17 cellular contexts compared by ENCODE assay signal in the genomic region with DNA sequence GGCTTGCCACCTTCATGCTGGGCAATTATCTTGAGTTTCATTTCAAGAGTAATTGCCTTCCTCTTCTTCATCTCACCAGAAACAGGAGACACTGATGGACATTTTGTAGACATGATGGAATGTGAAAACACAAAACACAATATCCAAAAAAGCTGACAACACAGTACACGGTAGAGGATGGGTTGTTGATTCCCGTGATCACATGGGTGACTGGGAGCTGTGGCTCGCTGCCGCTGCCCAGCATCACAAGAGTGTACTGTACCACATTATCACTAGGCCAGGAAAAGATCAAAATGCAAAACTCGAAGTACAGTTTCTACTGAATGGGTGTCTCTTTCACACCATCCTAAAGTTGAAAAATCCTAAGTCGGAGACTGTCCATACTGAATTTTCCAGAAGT. TPM values are rescaled to one million over a fixed set of nuclear protein-coding genes. Genes with fewer than 3 reads are reported as not detected.
A peak's percentile ranks its signal among the peaks of the same experiment; 100 is the strongest.
DNase-seq lines count a peak whose midpoint lies in the region; ATAC-seq and TF ChIP-seq lines count a peak whose summit lies in the region.
"Had no signal": no experiment of that assay in that cellular context is flagged by ENCODE, and none has a peak within 500 bp of the region (broad histone marks: within the 10 kb centered on the region; RNA-seq: fewer than 3 reads in every experiment).

No MANE protein-coding gene starts in this region.

- peak overlapping the region; percentile 36 for H3K27ac Mint-ChIP-seq in activated CD8-positive, alpha-beta T cell treated with anti-CD3 and anti-CD28 coated beads for 36 hours
- H3K27ac Mint-ChIP-seq in activated CD8-positive, alpha-beta T cell treated with anti-CD3 and anti-CD28 coated beads, Interleukin-2, amount 10 ng/mL, durations not matched to agents 7 days and 5 days, result no peak overlapping the region
- H3K27ac Mint-ChIP-seq in stimulated activated naive CD8-positive, alpha-beta T cell treated with anti-CD3 and anti-CD28 coated beads, Interleukin-15, Interleukin-2, amounts not matched to agents 100 ng/mL and 50 ng/mL, for 24 hours, result peak overlapping the region; percentile 28
- peak overlapping the region in 1 of 2 donors; percentile 30 for H3K27ac Mint-ChIP-seq in stimulated activated naive CD8-positive, alpha-beta T cell treated with anti-CD3 and anti-CD28 coated beads, Interleukin-15, amount 100 ng/mL, for 72 hours
- H3K27ac Mint-ChIP-seq in activated naive CD8-positive, alpha-beta T cell treated with anti-CD3 and anti-CD28 coated beads for 36 hours, result peak overlapping the region; percentile 42
- no peak overlapping the region for H3K27ac Mint-ChIP-seq in osteocyte (ENCODE audit: unreplicated experiment)

- H3K4me1 Mint-ChIP-seq in activated CD8-positive, alpha-beta T cell treated with anti-CD3 and anti-CD28 coated beads for 36 hours (ENCODE audit: low read depth), result peaks cover 65% of the 10 kb centered on the region
- peaks cover 46% of the 10 kb centered on the region for H3K4me1 Mint-ChIP-seq in activated CD8-positive, alpha-beta T cell treated with anti-CD3 and anti-CD28 coated beads, Interleukin-2, amount 10 ng/mL, durations not matched to agents 7 days and 5 days (ENCODE audit: low read depth)
- peaks cover 86% of the 10 kb centered on the region for H3K4me1 Mint-ChIP-seq in stimulated activated naive CD8-positive, alpha-beta T cell treated with anti-CD3 and anti-CD28 coated beads, Interleukin-15, Interleukin-2, amounts not matched to agents 100 ng/mL and 50 ng/mL, for 24 hours (ENCODE audit: low read depth)
- peaks cover 85% of the 10 kb centered on the region for H3K4me1 Mint-ChIP-seq in stimulated activated naive CD8-positive, alpha-beta T cell treated with anti-CD3 and anti-CD28 coated beads, Interleukin-15, amount 100 ng/mL, for 72 hours
- peaks cover 72% of the 10 kb centered on the region for H3K4me1 Mint-ChIP-seq in activated naive CD8-positive, alpha-beta T cell treated with anti-CD3 and anti-CD28 coated beads for 36 hours
- peaks cover 10% of the 10 kb centered on the region for H3K4me1 Mint-ChIP-seq in osteocyte (ENCODE audit: unreplicated experiment)

- H3K9me3 Mint-ChIP-seq in activated CD8-positive, alpha-beta T cell treated with anti-CD3 and anti-CD28 coated beads for 36 hours, result no peaks in the 10 kb centered on the region
- no peaks in the 10 kb centered on the region for H3K9me3 Mint-ChIP-seq in activated CD8-positive, alpha-beta T cell treated with anti-CD3 and anti-CD28 coated beads, Interleukin-2, amount 10 ng/mL, durations not matched to agents 7 days and 5 days (ENCODE audit: insufficient read depth)
- H3K9me3 Mint-ChIP-seq in stimulated activated naive CD8-positive, alpha-beta T cell treated with anti-CD3 and anti-CD28 coated beads, Interleukin-15, Interleukin-2, amounts not matched to agents 100 ng/mL and 50 ng/mL, for 24 hours, result no peaks in the 10 kb centered on the region
- no peaks in the 10 kb centered on the region for H3K9me3 Mint-ChIP-seq in stimulated activated naive CD8-positive, alpha-beta T cell treated with anti-CD3 and anti-CD28 coated beads, Interleukin-15, amount 100 ng/mL, for 72 hours
- no peaks in the 10 kb centered on the region for H3K9me3 Mint-ChIP-seq in activated naive CD8-positive, alpha-beta T cell treated with anti-CD3 and anti-CD28 coated beads for 36 hours
- H3K9me3 Mint-ChIP-seq in osteocyte (ENCODE audit: unreplicated experiment), result no peaks in the 10 kb centered on the region

- TF ChIP-seq CTCF in activated CD8-positive, alpha-beta T cell treated with anti-CD3 and anti-CD28 coated beads for 36 hours (IDR thresholded peaks at IDR 0.05), result no peak
- no peak for TF ChIP-seq CTCF in osteocyte (IDR thresholded peaks at IDR 0.05)

- intact Hi-C loops in activated CD8-positive, alpha-beta T cell treated with anti-CD3 and anti-CD28 coated beads for 36 hours (cut with micrococcal nuclease), result loop anchor here (5.0 kb wide), 1 partner anchor 32 kb away; no protein-coding TSS in a partner anchor

- H3K27me3 Mint-ChIP-seq in activated CD8-positive, alpha-beta T cell treated with anti-CD3 and anti-CD28 coated beads for 36 hours, result no peaks in the 10 kb centered on the region
- no peaks in the 10 kb centered on the region for H3K27me3 Mint-ChIP-seq in activated CD8-positive, alpha-beta T cell treated with anti-CD3 and anti-CD28 coated beads, Interleukin-2, amount 10 ng/mL, durations not matched to agents 7 days and 5 days (ENCODE audit: low read depth)
- H3K27me3 Mint-ChIP-seq in stimulated activated naive CD8-positive, alpha-beta T cell treated with anti-CD3 and anti-CD28 coated beads, Interleukin-15, Interleukin-2, amounts not matched to agents 100 ng/mL and 50 ng/mL, for 24 hours, result no peaks in the 10 kb centered on the region
- no peaks in the 10 kb centered on the region for H3K27me3 Mint-ChIP-seq in stimulated activated naive CD8-positive, alpha-beta T cell treated with anti-CD3 and anti-CD28 coated beads, Interleukin-15, amount 100 ng/mL, for 72 hours
- H3K27me3 Mint-ChIP-seq in activated naive CD8-positive, alpha-beta T cell treated with anti-CD3 and anti-CD28 coated beads for 36 hours, result no peaks in the 10 kb centered on the region
- H3K27me3 Mint-ChIP-seq in osteocyte (ENCODE audit: unreplicated experiment), result no peaks in the 10 kb centered on the region

- no peak for ATAC-seq in activated CD8-positive, alpha-beta T cell treated with anti-CD3 and anti-CD28 coated beads for 36 hours
- no peak for ATAC-seq in activated CD8-positive, alpha-beta T cell treated with anti-CD3 and anti-CD28 coated beads, Interleukin-2, amount 10 ng/mL, durations not matched to agents 7 days and 5 days
- no peak for ATAC-seq in stimulated activated naive CD8-positive, alpha-beta T cell treated with anti-CD3 and anti-CD28 coated beads, Interleukin-15, amount 100 ng/mL, for 72 hours

- no peak overlapping the region for H3K4me3 Mint-ChIP-seq in activated CD8-positive, alpha-beta T cell treated with anti-CD3 and anti-CD28 coated beads for 36 hours
- H3K4me3 Mint-ChIP-seq in activated CD8-positive, alpha-beta T cell treated with anti-CD3 and anti-CD28 coated beads, Interleukin-2, amount 10 ng/mL, durations not matched to agents 7 days and 5 days, result no peak overlapping the region
- H3K4me3 Mint-ChIP-seq in stimulated activated naive CD8-positive, alpha-beta T cell treated with anti-CD3 and anti-CD28 coated beads, Interleukin-15, Interleukin-2, amounts not matched to agents 100 ng/mL and 50 ng/mL, for 24 hours, result peak overlapping the region; percentile 28
- H3K4me3 Mint-ChIP-seq in stimulated activated naive CD8-positive, alpha-beta T cell treated with anti-CD3 and anti-CD28 coated beads, Interleukin-15, amount 100 ng/mL, for 72 hours, result no peak overlapping the region
- H3K4me3 Mint-ChIP-seq in activated naive CD8-positive, alpha-beta T cell treated with anti-CD3 and anti-CD28 coated beads for 36 hours, result no peak overlapping the region
- H3K4me3 Mint-ChIP-seq in osteocyte (ENCODE audit: unreplicated experiment), result no peak overlapping the region

- CTCF ChIA-PET in activated CD8-positive, alpha-beta T cell treated with anti-CD3 and anti-CD28 coated beads for 36 hours (lab: Charles Lee), result no interaction called here
- CTCF ChIA-PET in activated CD8-positive, alpha-beta T cell treated with anti-CD3 and anti-CD28 coated beads, Interleukin-2, amount 10 ng/mL, durations not matched to agents 7 days and 5 days (lab: Charles Lee), result interaction anchor here (2.1 kb wide), 1 partner anchor 11 kb away, joined by 6 read pairs; no protein-coding TSS in a partner anchor

- H3K36me3 Mint-ChIP-seq in activated CD8-positive, alpha-beta T cell treated with anti-CD3 and anti-CD28 coated beads for 36 hours (ENCODE audit: low read depth), result peaks cover 71% of the 10 kb centered on the region
- H3K36me3 Mint-ChIP-seq in activated CD8-positive, alpha-beta T cell treated with anti-CD3 and anti-CD28 coated beads, Interleukin-2, amount 10 ng/mL, durations not matched to agents 7 days and 5 days (ENCODE audit: low read depth), result peaks cover 63% of the 10 kb centered on the region
- H3K36me3 Mint-ChIP-seq in stimulated activated naive CD8-positive, alpha-beta T cell treated with anti-CD3 and anti-CD28 coated beads, Interleukin-15, Interleukin-2, amounts not matched to agents 100 ng/mL and 50 ng/mL, for 24 hours (ENCODE audit: low read depth), result peaks cover 75% of the 10 kb centered on the region
- H3K36me3 Mint-ChIP-seq in activated naive CD8-positive, alpha-beta T cell treated with anti-CD3 and anti-CD28 coated beads for 36 hours, result peaks cover 66% of the 10 kb centered on the region
- peaks cover 36% of the 10 kb centered on the region for H3K36me3 Mint-ChIP-seq in osteocyte (ENCODE audit: unreplicated experiment)

- no peak for DNase-seq in activated CD8-positive, alpha-beta T cell treated with anti-CD3 and anti-CD28 coated beads for 36 hours
- DNase-seq in activated CD8-positive, alpha-beta T cell treated with anti-CD3 and anti-CD28 coated beads, Interleukin-2, amount 10 ng/mL, durations not matched to agents 7 days and 5 days, result no peak
- DNase-seq in stimulated activated naive CD8-positive, alpha-beta T cell treated with anti-CD3 and anti-CD28 coated beads, Interleukin-15, amount 100 ng/mL, for 72 hours, result no peak
- no peak for DNase-seq in activated naive CD8-positive, alpha-beta T cell treated with anti-CD3 and anti-CD28 coated beads for 36 hours
- DNase-seq in stimulated activated CD8-positive, alpha-beta memory T cell treated with anti-CD3 and anti-CD28 coated beads, Interleukin-4, amount 100 ng/mL, for 48 hours, result no peak
- no peak for DNase-seq in osteocyte (ENCODE audit: extremely low spot score, unreplicated experiment)
- no peak for DNase-seq in kidney tubule cell (ENCODE audit: low spot score)
- DNase-seq: C1 segment of cervical spinal cord, EL, NCI-H1048, NCI-H1436 treated with DMSO at 0.1 percent for 48 hours, NCI-H2029 treated with DMSO at 0.1 percent for 48 hours, NCI-H2171 treated with DMSO at 0.1 percent for 48 hours, NCI-H446 treated with DMSO at 0.1 percent for 48 hours, NCI-H748 treated with DMSO at 0.1 percent for 48 hours, PC-9 had no signal

- POLR2A ChIA-PET in activated CD8-positive, alpha-beta T cell treated with anti-CD3 and anti-CD28 coated beads for 36 hours (lab: Charles Lee), result no interaction called here
- POLR2A ChIA-PET in activated CD8-positive, alpha-beta T cell treated with anti-CD3 and anti-CD28 coated beads, Interleukin-2, amount 10 ng/mL, durations not matched to agents 7 days and 5 days (lab: Charles Lee), result no interaction called here

RNA-seq across cellular contexts. Expression of a gene that starts 7.4 kb away (rescaled TPM):
- total RNA-seq in activated CD8-positive, alpha-beta T cell treated with anti-CD3 and anti-CD28 coated beads for 36 hours, result 10 to 100 TPM; 34.2 to 37.4 TPM
- 10 to 100 TPM; 21.5 to 24.7 TPM for total RNA-seq in activated CD8-positive, alpha-beta T cell treated with anti-CD3 and anti-CD28 coated beads, Interleukin-2, amount 10 ng/mL, durations not matched to agents 7 days and 5 days
- 10 to 100 TPM; 52.7 to 55.2 TPM for total RNA-seq in activated naive CD8-positive, alpha-beta T cell treated with anti-CD3 and anti-CD28 coated beads for 36 hours
- 19.6 TPM in 2 replicates for total RNA-seq in osteocyte

RNA-seq across cellular contexts. Expression of a gene that starts 7.7 kb away (rescaled TPM):
- 100 to 1,000 TPM; 239 to 248 TPM for total RNA-seq in activated CD8-positive, alpha-beta T cell treated with anti-CD3 and anti-CD28 coated beads for 36 hours
- total RNA-seq in activated CD8-positive, alpha-beta T cell treated with anti-CD3 and anti-CD28 coated beads, Interleukin-2, amount 10 ng/mL, durations not matched to agents 7 days and 5 days, result 100 to 1,000 TPM; 122 to 123 TPM
- 100 to 1,000 TPM; 137 to 143 TPM for total RNA-seq in activated naive CD8-positive, alpha-beta T cell treated with anti-CD3 and anti-CD28 coated beads for 36 hours
- total RNA-seq in osteocyte, result 364 and 468 TPM in 2 replicates

Comparison
In these comparisons a context has a peak if more than half of its experiments do, and no peak if none do; other contexts are left out.
1. H3K27ac Mint-ChIP-seq: peak in activated CD8-positive, alpha-beta T cell treated with anti-CD3 and anti-CD28 coated beads for 36 hours (single experiment), stimulated activated naive CD8-positive, alpha-beta T cell treated with anti-CD3 and anti-CD28 coated beads, Interleukin-15, Interleukin-2, amounts not matched to agents 100 ng/mL and 50 ng/mL, for 24 hours (single experiment) and activated naive CD8-positive, alpha-beta T cell treated with anti-CD3 and anti-CD28 coated beads for 36 hours (single experiment); none in activated CD8-positive, alpha-beta T cell treated with anti-CD3 and anti-CD28 coated beads, Interleukin-2, amount 10 ng/mL, durations not matched to agents 7 days and 5 days (single experiment) and osteocyte (single experiment).